7 cellular contexts compared by ENCODE assay signal in the genomic region with DNA sequence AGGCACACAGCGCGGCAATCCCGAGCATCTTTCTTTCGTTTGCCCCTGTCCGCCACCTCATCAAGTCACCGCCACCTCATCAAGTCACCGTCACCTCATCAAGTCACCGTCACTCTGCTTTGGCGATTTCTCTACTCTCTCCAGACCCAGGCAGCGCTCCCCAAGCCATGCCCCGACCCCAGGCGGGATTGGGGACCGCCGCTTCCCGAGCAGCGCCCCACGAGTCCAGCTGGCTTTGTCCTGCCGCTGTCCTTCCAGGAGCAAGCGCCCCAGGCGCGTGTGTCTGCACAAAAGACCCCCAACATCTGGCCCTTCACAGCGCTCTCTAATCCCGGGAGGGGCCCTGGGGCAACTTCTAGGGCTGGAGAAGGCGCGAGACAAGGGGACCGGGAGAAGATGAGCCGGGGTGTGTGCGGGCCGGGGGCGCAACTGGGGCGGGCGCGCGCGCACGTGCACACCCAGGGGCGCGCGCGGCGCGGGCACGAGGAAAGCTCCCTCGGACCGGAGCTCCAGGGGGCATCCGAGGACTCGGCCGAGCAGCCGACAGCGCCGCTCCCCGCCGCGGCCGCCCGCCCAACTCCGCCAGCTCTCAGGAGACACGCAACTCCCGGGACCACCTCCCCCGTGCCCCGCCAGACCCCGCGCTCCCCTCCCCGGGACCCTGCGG. TPM values are rescaled to one million over a fixed set of nuclear protein-coding genes. Genes with fewer than 3 reads are reported as not detected.
DNase-seq lines count a peak whose midpoint lies in the region; ATAC-seq and TF ChIP-seq lines count a peak whose summit lies in the region.

No MANE protein-coding gene starts in this region.

- no peak overlapping the region for H2AK5ac ChIP-seq in trophoblast cell (ENCODE audit: low read length)

- H4K91ac ChIP-seq in trophoblast cell (ENCODE audit: low read depth, low read length) = peak overlapping the region; percentile 83

- H3K4me3 ChIP-seq in NT2/D1 (ENCODE audit: insufficient read length, low read depth) (peak overlapping the region; percentile 58), heart right ventricle (peak overlapping the region; percentile 32 to 97 (median 90)), trophoblast cell (ENCODE audit: low read depth, low read length) (peak overlapping the region; percentile 96)

- peak overlapping the region; percentile 80 for H3K4ac ChIP-seq in trophoblast cell (ENCODE audit: low read depth, low read length)

- peak overlapping the region; percentile 19 for H2BK120ac ChIP-seq in trophoblast cell (ENCODE audit: insufficient read depth, low read length, poor library complexity)

- H3K9ac ChIP-seq in NT2/D1 (ENCODE audit: insufficient read length, low read depth) = peak overlapping the region; percentile 64
- H3K9ac ChIP-seq in trophoblast cell (ENCODE audit: low read length) = peak overlapping the region; percentile 70

- H3K9me3 ChIP-seq in NT2/D1 (ENCODE audit: insufficient read depth, low read length) (no peaks in the 10 kb centered on the region), heart right ventricle (no peaks in the 10 kb centered on the region), trophoblast cell (ENCODE audit: insufficient read depth, low read depth, low read length) (no peaks in the 10 kb centered on the region)

- peaks cover 15% of the 10 kb centered on the region for H3K79me1 ChIP-seq in trophoblast cell (ENCODE audit: low read length)

- no peaks in the 10 kb centered on the region for H3K36me3 Mint-ChIP-seq in activated naive CD8-positive, alpha-beta T cell treated with anti-CD3 and anti-CD28 coated beads for 36 hours

- no peak overlapping the region for H4K12ac ChIP-seq in trophoblast cell (ENCODE audit: low read depth, low read length)

- H3K4me2 ChIP-seq in trophoblast cell (ENCODE audit: low read length) = peak overlapping the region; percentile 76

- intact Hi-C loops in heart right ventricle (cut with DNase I) = loop anchor here in 9 of 10 donors (2.0 to 10.0 kb wide), 11 partner anchors 146 to 339 kb away; no protein-coding TSS in a partner anchor

- peak overlapping the region; percentile 75 for H3K14ac ChIP-seq in trophoblast cell (ENCODE audit: low read length)

- H3K4me3 Mint-ChIP-seq in activated naive CD8-positive, alpha-beta T cell treated with anti-CD3 and anti-CD28 coated beads for 36 hours = peak overlapping the region; percentile 83

- peak overlapping the region; percentile 79 to 96 (median 90) for H3K27ac ChIP-seq in heart right ventricle
- peak overlapping the region; percentile 24 for H3K27ac ChIP-seq in trophoblast cell (ENCODE audit: low read depth, low read length)

- H3K4me1 Mint-ChIP-seq in activated naive CD8-positive, alpha-beta T cell treated with anti-CD3 and anti-CD28 coated beads for 36 hours = peaks cover 8% of the 10 kb centered on the region

- H2AFZ ChIP-seq in trophoblast cell (ENCODE audit: insufficient read depth, low read length, poor library complexity) = peak overlapping the region; percentile 77

- DNase-seq in NT2/D1 (ENCODE audit: low read depth, low spot score) (no peak), heart right ventricle (peak; percentile 45 to 65), trophoblast cell (no peak), SW480 (ENCODE audit: low spot score) (no peak)
- peak; percentile 28 for DNase-seq in activated naive CD8-positive, alpha-beta T cell treated with anti-CD3 and anti-CD28 coated beads for 36 hours

- peak overlapping the region; percentile 81 for H4K8ac ChIP-seq in trophoblast cell (ENCODE audit: low read depth, low read length)

- H2BK5ac ChIP-seq in trophoblast cell (ENCODE audit: low read depth, low read length, poor library complexity) = no peak overlapping the region

- H3K79me2 ChIP-seq in trophoblast cell (ENCODE audit: control insufficient read depth, insufficient read depth, low read length, poor library complexity) = peaks cover 5% of the 10 kb centered on the region

- no peaks in the 10 kb centered on the region for H3K9me3 Mint-ChIP-seq in activated naive CD8-positive, alpha-beta T cell treated with anti-CD3 and anti-CD28 coated beads for 36 hours

- no peak overlapping the region for H3K23ac ChIP-seq in trophoblast cell (ENCODE audit: low read length)

- H3K18ac ChIP-seq in trophoblast cell (ENCODE audit: low read length) = peak overlapping the region; percentile 89

- no peak overlapping the region for H3K27ac Mint-ChIP-seq in activated naive CD8-positive, alpha-beta T cell treated with anti-CD3 and anti-CD28 coated beads for 36 hours

- WGBS in heart right ventricle, 2 donors = 0 to 1% methylated on average over 48 to 63 of the region's 65 CpGs
- no CpG with 5 or more reads among the region's 65 CpGs for WGBS in trophoblast cell (ENCODE audit: extremely low coverage, insufficient coverage, insufficient read length)

- peak overlapping the region; percentile 1 for H2BK12ac ChIP-seq in trophoblast cell (ENCODE audit: low read length)

- peak in 6 of 9 donors; percentile 5 to 41 (median 23) for TF ChIP-seq CTCF in heart right ventricle (IDR thresholded peaks at IDR 0.05)

- H3K36me3 ChIP-seq in NT2/D1 (ENCODE audit: insufficient read depth, insufficient read length, low read length) (peaks cover 16% of the 10 kb centered on the region), heart right ventricle (peaks cover 0 to 26% (median 5%) of the 10 kb centered on the region in 9 donors), trophoblast cell (ENCODE audit: control insufficient read depth in 1 of 2, insufficient read depth in 2 of 2, low read length in 2 of 2) (peaks cover 0 to 4% of the 10 kb centered on the region in 2 experiments)

- H3K27me3 Mint-ChIP-seq in activated naive CD8-positive, alpha-beta T cell treated with anti-CD3 and anti-CD28 coated beads for 36 hours = peaks cover 54% of the 10 kb centered on the region

- H3K27me3 ChIP-seq in NT2/D1 (ENCODE audit: insufficient read depth, insufficient read length) = peaks cover 27% of the 10 kb centered on the region
- peaks cover 0 to 61% (median 0%) of the 10 kb centered on the region in 7 donors for H3K27me3 ChIP-seq in heart right ventricle
- no peaks in the 10 kb centered on the region for H3K27me3 ChIP-seq in trophoblast cell (ENCODE audit: insufficient read depth, low read length)

- H3K4me1 ChIP-seq in NT2/D1 (ENCODE audit: insufficient read depth, insufficient read length) (peaks cover 5% of the 10 kb centered on the region), heart right ventricle (peaks cover 0 to 58% (median 32%) of the 10 kb centered on the region in 9 donors), trophoblast cell (ENCODE audit: control insufficient read depth in 1 of 2, insufficient read depth in 2 of 2, low read length in 2 of 2) (peaks cover 2 to 13% of the 10 kb centered on the region in 2 experiments)

- ATAC-seq in GM18517 (IDR thresholded peaks at IDR 0.05; ENCODE audit: unreplicated experiment) (peak; percentile 10), HG02885 (IDR thresholded peaks at IDR 0.05; ENCODE audit: poor library complexity, unreplicated experiment) (peak; percentile 29), heart right ventricle (peak; percentile 24 to 65 (median 46))

RNA-seq across cellular contexts. Expression of gene RNF152, which starts 0.6 kb away (rescaled TPM):
- under 1 TPM; 0.10 to 0.42 TPM for total RNA-seq in activated naive CD8-positive, alpha-beta T cell treated with anti-CD3 and anti-CD28 coated beads for 36 hours
- total RNA-seq in heart right ventricle = 10 to 100 TPM in 8 of 10 donors, 1 to 10 TPM in 2; 8.6 to 19.1 (median 11.3) TPM
- 1 to 10 TPM; 1.7 to 2.7 TPM for polyA plus RNA-seq in heart right ventricle
- polyA plus RNA-seq in trophoblast cell (2013) = 4.0 and 4.4 TPM in 2 replicates

Comparison
In these comparisons a context has a peak if more than half of its experiments do, and no peak if none do; other contexts are left out.
1. DNase-seq: peak in activated naive CD8-positive, alpha-beta T cell treated with anti-CD3 and anti-CD28 coated beads for 36 hours (single experiment) and heart right ventricle (2 of 2); none in NT2/D1 (single experiment), trophoblast cell (0 of 2) and SW480 (single experiment).
2. RNA of gene RNF152, which starts 0.6 kb away (total RNA-seq): 8.6 to 19.1 TPM in heart right ventricle; 0.10 to 0.42 TPM in activated naive CD8-positive, alpha-beta T cell treated with anti-CD3 and anti-CD28 coated beads for 36 hours; every median in the first group is over 4 times any median in the second.
3. Peak in every context shown above with its lines, with median percentiles within 50 percentile points of each other: ATAC-seq and H3K4me3 ChIP-seq.